Comparison of ENCODE assay signal across 1 cellular context in the genomic region with DNA sequence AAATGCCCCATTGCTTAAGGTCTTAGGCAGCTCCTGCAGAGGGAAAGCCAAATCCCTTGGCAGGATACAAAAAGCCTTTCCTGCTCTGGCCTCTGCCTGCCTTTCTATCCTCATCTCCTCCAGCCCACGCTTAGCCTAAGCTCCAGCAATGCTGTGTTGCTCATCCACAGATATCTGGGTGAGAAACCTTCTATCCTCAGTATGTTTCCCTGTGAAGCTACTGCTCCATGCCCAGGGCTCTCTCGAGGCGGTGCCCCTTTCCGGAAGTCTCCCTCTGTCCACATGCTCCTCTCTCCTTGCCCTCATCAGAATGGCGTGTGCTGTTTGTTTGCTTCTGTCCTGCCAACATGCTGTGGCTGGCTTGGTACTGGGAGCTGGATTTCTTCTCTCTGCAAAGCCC.
TF ChIP-seq lines count a peak whose summit lies in the region.

No MANE protein-coding gene starts in this region.

TF ChIP-seq in H1, 55 proteins besides CTCF, POLR2A, EP300 and RAD21:
- TF ChIP-seq KDM4A (IDR thresholded peaks at IDR 0.05; ENCODE audit: low read depth, low read length, severe bottlenecking) (no peak), JUND (IDR thresholded peaks at IDR 0.05; ENCODE audit: low read length) (no peak), SIX5 (IDR thresholded peaks at IDR 0.05; ENCODE audit: low read depth, low read length) (no peak), CTBP2 (IDR thresholded peaks at IDR 0.05; ENCODE audit: borderline replicate concordance, insufficient read depth, insufficient read length, low read length) (no peak), GABPA (IDR thresholded peaks at IDR 0.05; ENCODE audit: borderline replicate concordance, insufficient read depth, low read length) (no peak)
- TF ChIP-seq, protein P1, sequence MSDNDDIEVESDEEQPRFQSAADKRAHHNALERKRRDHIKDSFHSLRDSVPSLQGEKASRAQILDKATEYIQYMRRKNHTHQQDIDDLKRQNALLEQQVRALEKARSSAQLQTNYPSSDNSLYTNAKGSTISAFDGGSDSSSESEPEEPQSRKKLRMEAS (IDR thresholded peaks at IDR 0.05) = 0 out of 2 replicates have a peak, but pooled peaks have one; percentile 13
